ENCODE assay signal across 18 cellular contexts in the genomic region with DNA sequence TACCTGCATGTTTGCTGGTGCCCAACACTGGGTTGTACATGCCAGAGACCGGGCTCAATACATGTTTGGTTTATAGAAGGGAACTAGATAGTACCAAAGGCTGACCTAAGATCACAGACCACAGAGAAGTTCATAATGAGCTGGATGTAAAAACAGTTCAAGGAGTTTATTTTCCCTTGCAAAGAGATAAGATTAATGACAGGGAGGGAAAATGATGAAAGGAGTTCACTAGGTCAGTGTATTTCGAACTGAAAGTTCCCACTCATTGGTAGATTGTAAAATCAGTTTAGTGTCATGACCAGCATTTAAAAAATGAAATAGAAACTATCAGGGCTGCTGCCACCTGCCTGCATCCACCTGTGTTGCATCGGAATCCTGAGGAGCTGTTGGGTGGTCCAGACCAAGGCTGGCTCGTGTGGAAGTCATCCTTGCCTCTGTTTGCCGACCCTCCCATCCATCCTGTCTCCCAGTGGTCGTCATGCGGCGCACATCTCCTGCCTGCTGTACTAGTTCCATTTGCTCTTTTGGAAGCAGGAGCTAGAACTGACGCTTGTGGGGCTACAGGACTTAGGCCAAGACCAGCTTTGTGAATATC. TPM values are rescaled to one million over a fixed set of nuclear protein-coding genes. Genes with fewer than 3 reads are reported as not detected.
DNase-seq lines count a peak whose midpoint lies in the region; ATAC-seq and TF ChIP-seq lines count a peak whose summit lies in the region.
"Had no signal": no experiment of that assay in that cellular context is flagged by ENCODE, and none has a peak within 500 bp of the region (broad histone marks: within the 10 kb centered on the region; RNA-seq: fewer than 3 reads in every experiment).

No MANE protein-coding gene starts in this region.

- peaks cover 20% of the 10 kb centered on the region for H3K4me1 ChIP-seq in IMR-90 (ENCODE audit: control insufficient read depth, insufficient read depth, low read length)
- H3K4me1 ChIP-seq in liver (ENCODE audit: control insufficient read depth in 4 of 4, insufficient read depth in 4 of 4, low read length in 3 of 4): peaks cover 0 to 26% (median 8%) of the 10 kb centered on the region in 4 donors
- H3K4me1 ChIP-seq in mesendoderm (ENCODE audit: control insufficient read depth, low read depth, low read length): no peaks in the 10 kb centered on the region

- H2AFZ ChIP-seq in IMR-90 (replicated peaks; ENCODE audit: low read length, poor library complexity): no peak overlapping the region

- H3K9me3 ChIP-seq in IMR-90 (ENCODE audit: control insufficient read depth, insufficient read depth, low read length) (no peaks in the 10 kb centered on the region), liver (ENCODE audit: control insufficient read depth in 4 of 4, low read length in 3 of 4) (no peaks in the 10 kb centered on the region)

- H4K5ac ChIP-seq in IMR-90 (ENCODE audit: low read depth, low read length) (peak overlapping the region; percentile 46; the same call in 1 of the 2 replicates), mesendoderm (ENCODE audit: low read length) (no peak overlapping the region)

- no peak overlapping the region for H3K4me3 Mint-ChIP-seq in activated T-cell treated with anti-CD3 and anti-CD28 coated beads, Interleukin-2, amount 50 U/mL, for 72 hours
- H3K4me3 Mint-ChIP-seq: CD4-positive, CD25-positive, alpha-beta regulatory T cell; IgD-negative memory B cell had no signal

- H2AK5ac ChIP-seq in IMR-90 (ENCODE audit: low read depth, low read length): peak overlapping the region; percentile 31
- no peak overlapping the region for H2AK5ac ChIP-seq in mesendoderm (ENCODE audit: low read length)

- H3K27ac Mint-ChIP-seq in activated T-cell treated with anti-CD3 and anti-CD28 coated beads, Interleukin-2, amount 50 U/mL, for 72 hours: no peak overlapping the region
- H3K27ac Mint-ChIP-seq: IgD-negative memory B cell had no signal

- H3K4me1 Mint-ChIP-seq in activated T-cell treated with anti-CD3 and anti-CD28 coated beads, Interleukin-2, amount 50 U/mL, for 72 hours (ENCODE audit: low read depth): peaks cover 5% of the 10 kb centered on the region

- no peaks in the 10 kb centered on the region for H4K20me1 ChIP-seq in IMR-90 (ENCODE audit: insufficient read depth, low read length)

- peak overlapping the region in 1 of 2 experiments; percentile 28; a peak in 2 of 4 replicates for H4K8ac ChIP-seq in IMR-90 (ENCODE audit: low read depth in 2 of 2, low read length in 2 of 2)
- no peak overlapping the region for H4K8ac ChIP-seq in mesendoderm (ENCODE audit: low read depth, low read length)

- H2BK120ac ChIP-seq in IMR-90 (ENCODE audit: low read depth, low read length): peak overlapping the region; percentile 50; the same call in 1 of the 2 replicates
- no peak overlapping the region for H2BK120ac ChIP-seq in mesendoderm (ENCODE audit: low read depth, low read length)

- 0 out of 3 replicates have a peak overlapping the region, but pooled peaks have one; percentile 7 for H2BK15ac ChIP-seq in IMR-90 (ENCODE audit: low read depth, low read length)
- no peak overlapping the region for H2BK15ac ChIP-seq in mesendoderm (replicated peaks; ENCODE audit: low read depth)

- no TSS peak for BruUV-seq in IMR-90 (replicated peaks; lab: Mats Ljungman, UMichigan)

- H3K4me2 ChIP-seq in IMR-90 (ENCODE audit: low read depth, low read length): no peak overlapping the region
- no peak overlapping the region for H3K4me2 ChIP-seq in mesendoderm (ENCODE audit: low read length)

- peak overlapping the region; percentile 40; the same call in 1 of the 2 replicates for H2BK20ac ChIP-seq in IMR-90 (ENCODE audit: low read depth, low read length)

- H3K4me3 ChIP-seq in AG09309 (ENCODE audit: control insufficient read depth, low read depth, low read length): no peak overlapping the region
- H3K4me3 ChIP-seq in IMR-90 (ENCODE audit: insufficient read depth, low read depth, low read length): no peak overlapping the region
- no peak overlapping the region for H3K4me3 ChIP-seq in liver (ENCODE audit: low read depth in 1 of 3, low read length in 3 of 3)
- no peak overlapping the region for H3K4me3 ChIP-seq in mesendoderm (ENCODE audit: low read length)

- no peak overlapping the region for H3K18ac ChIP-seq in IMR-90 (ENCODE audit: low read depth, low read length)
- H3K18ac ChIP-seq in mesendoderm (ENCODE audit: low read length): no peak overlapping the region

- H3K56ac ChIP-seq in IMR-90 (ENCODE audit: extremely low read depth, insufficient read depth, low read length) (no peak overlapping the region), mesendoderm (ENCODE audit: low read length) (no peak overlapping the region)

- H3K27me3 ChIP-seq in IMR-90 (ENCODE audit: control insufficient read depth, insufficient read depth, low read length): no peaks in the 10 kb centered on the region
- no peaks in the 10 kb centered on the region for H3K27me3 ChIP-seq in liver (ENCODE audit: control insufficient read depth in 4 of 4, insufficient read depth in 4 of 4, low read length in 3 of 4)
- no peaks in the 10 kb centered on the region for H3K27me3 ChIP-seq in mesendoderm (ENCODE audit: insufficient read depth, low read length, poor library complexity)

- H4K91ac ChIP-seq in IMR-90 (ENCODE audit: insufficient read depth, low read depth, low read length): peak overlapping the region; percentile 40; the same call in 1 of the 2 replicates

- in situ Hi-C loops in IMR-90 (cut with MboI; ENCODE audit: low sequenced_read_pairs): no loop called here

- H3K79me2 ChIP-seq in mesendoderm (ENCODE audit: control insufficient read depth, insufficient read depth, low read length): no peaks in the 10 kb centered on the region

- TF ChIP-seq CTCF in AG09309 (IDR thresholded peaks at IDR 0.05; ENCODE audit: control insufficient read depth, insufficient read depth, low read depth, low read length, missing control alignments) (peak; percentile 7), IMR-90 (conservative IDR thresholded peaks at IDR 0.05; ENCODE audit: low read depth, low read length) (no peak), liver (IDR thresholded peaks at IDR 0.05; ENCODE audit: low read depth, low read length, missing input control) (peak; percentile 57)

- H2BK5ac ChIP-seq in IMR-90 (ENCODE audit: low read depth, low read length, poor library complexity, severe bottlenecking) (peak overlapping the region; percentile 73), mesendoderm (ENCODE audit: low read length) (no peak overlapping the region)

- peak overlapping the region; percentile 77 for H3K14ac ChIP-seq in IMR-90 (replicated peaks; ENCODE audit: low read depth, low read length)

- POLR2A ChIA-PET in IMR-90 (lab: Charles Lee; ENCODE audit: unreplicated experiment): interaction anchor here (1.6 kb wide), 1 partner anchor 21 kb away, joined by 8 read pairs; a partner anchor contains a TSS

- no peaks in the 10 kb centered on the region for H3K9me3 Mint-ChIP-seq in activated T-cell treated with anti-CD3 and anti-CD28 coated beads, Interleukin-2, amount 50 U/mL, for 72 hours
- H3K9me3 Mint-ChIP-seq: CD4-positive, CD25-positive, alpha-beta regulatory T cell; IgD-negative memory B cell had no signal

- no peak for TF ChIP-seq RAD21 in IMR-90 (IDR thresholded peaks at IDR 0.05; ENCODE audit: low read length)
- TF ChIP-seq RAD21 in liver (IDR thresholded peaks at IDR 0.05): peak; percentile 70 to 80

- intact Hi-C loops in IMR-90 (cut with micrococcal nuclease): loop anchor here (2.0 kb wide), 1 partner anchor 14 kb away; no protein-coding TSS in a partner anchor

- no peak for ATAC-seq in IMR-90 (ENCODE audit: low read depth)
- ATAC-seq in activated T-cell treated with anti-CD3 and anti-CD28 coated beads, Interleukin-2, amount 50 U/mL, for 72 hours (replicated peaks in 1 of 2): no peak

- peaks cover 19% of the 10 kb centered on the region for H3K9me1 ChIP-seq in IMR-90 (ENCODE audit: insufficient read depth, low read length)

- H3K4ac ChIP-seq in IMR-90 (ENCODE audit: low read depth, low read length) (peak overlapping the region; percentile 65), mesendoderm (ENCODE audit: low read depth, low read length) (no peak overlapping the region)

- peaks cover 11% of the 10 kb centered on the region for H3K36me3 ChIP-seq in IMR-90 (ENCODE audit: control insufficient read depth, insufficient read depth, low read length)
- peaks cover 0 to 3% (median 0%) of the 10 kb centered on the region in 4 donors for H3K36me3 ChIP-seq in liver (ENCODE audit: control insufficient read depth in 4 of 4, insufficient read depth in 3 of 4, low read depth in 1 of 4, low read length in 3 of 4)
- H3K36me3 ChIP-seq in mesendoderm (ENCODE audit: control insufficient read depth, insufficient read depth, low read length): peaks cover 7% of the 10 kb centered on the region

- peaks cover 0 to 1% of the 10 kb centered on the region in 2 donors for H3K36me3 Mint-ChIP-seq in activated T-cell treated with anti-CD3 and anti-CD28 coated beads, Interleukin-2, amount 50 U/mL, for 72 hours (ENCODE audit: insufficient read depth in 2 of 2)

- dilution Hi-C loops in IMR-90 (cut with HindIII; ENCODE audit: low sequenced_read_pairs, unreplicated experiment): no loop called here

- H3K79me1 ChIP-seq in IMR-90 (ENCODE audit: low read depth in 1 of 2, low read length in 2 of 2): peaks cover 9 to 52% of the 10 kb centered on the region in 2 experiments
- no peaks in the 10 kb centered on the region for H3K79me1 ChIP-seq in mesendoderm (ENCODE audit: low read length)

- no peak for TF ChIP-seq POLR2A in IMR-90 (IDR thresholded peaks at IDR 0.05; ENCODE audit: low read depth, low read length)

- CTCF ChIA-PET in IMR-90 (lab: Yijun Ruan, JAX): interaction anchor here (1.3 kb wide), 1 partner anchor 82 kb away, joined by 3 read pairs; no protein-coding TSS in a partner anchor

- peak overlapping the region; percentile 51 for H2AK9ac ChIP-seq in IMR-90 (replicated peaks; ENCODE audit: low read depth, low read length, poor library complexity)

- H3K27ac ChIP-seq in IMR-90 (ENCODE audit: insufficient read depth, low read length) (no peak overlapping the region), liver (ENCODE audit: low read depth in 1 of 2, low read length in 2 of 2) (peak overlapping the region; percentile 54 to 63), mesendoderm (ENCODE audit: low read depth, low read length) (no peak overlapping the region)

- WGBS in IMR-90 (ENCODE audit: extremely low coverage in 2 of 2, insufficient read length in 1 of 2), 2 experiments: 61% methylated on average over 5 of the region's 9 CpGs; no CpG with 5 or more reads in 1 of the 2 experiments
- WGBS in liver: 68% methylated on average over 9 of the region's 9 CpGs
- WGBS in mesendoderm (ENCODE audit: extremely low coverage, insufficient coverage, low lambda C conversion rate): no CpG with 5 or more reads among the region's 9 CpGs

- no peaks in the 10 kb centered on the region for H3K27me3 Mint-ChIP-seq in activated T-cell treated with anti-CD3 and anti-CD28 coated beads, Interleukin-2, amount 50 U/mL, for 72 hours (ENCODE audit: low read depth)
- H3K27me3 Mint-ChIP-seq: CD4-positive, CD25-positive, alpha-beta regulatory T cell; IgD-negative memory B cell had no signal

- H3K9ac ChIP-seq in IMR-90 (ENCODE audit: low read depth, low read length) (no peak overlapping the region), liver (ENCODE audit: low read depth in 1 of 2, low read length in 2 of 2) (no peak overlapping the region), mesendoderm (ENCODE audit: low read length) (no peak overlapping the region)

- DNase-seq in AG09309 (ENCODE audit: low read depth) (no peak), IMR-90 (no peak), amniotic epithelial cell (ENCODE audit: low read depth) (peak; percentile 90), HPDE6-E6E7 (ENCODE audit: extremely low spot score) (no peak), mesendoderm (no peak), dedifferentiated amniotic fluid mesenchymal stem cell (ENCODE audit: extremely low spot score) (no peak)
- no peak for DNase-seq in activated T-cell treated with anti-CD3 and anti-CD28 coated beads, Interleukin-2, amount 50 U/mL, for 72 hours
- DNase-seq: activated CD4-positive, CD25-positive, alpha-beta regulatory T cell; activated CD8-positive, alpha-beta memory T cell treated with anti-CD3 and anti-CD28 coated beads for 24 hours; activated effector memory CD4-positive, alpha-beta T cell treated with anti-CD3 and anti-CD28 coated beads, Interleukin-2, amount 50 U/mL, for 16 hours; amniotic stem cell; CD4-positive, CD25-positive, alpha-beta regulatory T cell; cerebellar nuclear complex; kidney glomerular epithelial cell; NCI-H2029 treated with DMSO at 0.1 percent for 48 hours; NCI-H524 treated with DMSO at 0.1 percent for 48 hours had no signal

- peak overlapping the region; percentile 10; the same call in 1 of the 2 replicates for H3K23ac ChIP-seq in IMR-90 (ENCODE audit: low read depth, low read length)
- no peak overlapping the region for H3K23ac ChIP-seq in mesendoderm (ENCODE audit: low read length)

RNA-seq across cellular contexts. Expression of a gene that starts 21.1 kb away (rescaled TPM):
- total RNA-seq in IMR-90 (2012; rRNA removed) (35.6 and 36.9 TPM in 2 replicates), liver (1 to 10 TPM; 2.8 to 5.1 TPM)
- polyA plus RNA-seq in IMR-90 (2012; rRNA removed) (62.7 and 75.3 TPM in 2 replicates), liver (1 to 10 TPM; 2.8 to 4.7 TPM)
- polyA plus RNA-seq in IMR-90 (2012; cell fraction: cytosol; rRNA removed): 64.9 and 68.1 TPM in 2 replicates
- polyA plus RNA-seq in IMR-90 (2012; cell fraction: nucleus; rRNA removed; ENCODE audit: low replicate concordance): 82.5 and 192 TPM in 2 replicates
- 16.0 TPM for polyA plus RNA-seq in mesendoderm (2013, experiment 1 of 2)
- polyA plus RNA-seq in mesendoderm (2013, experiment 2 of 2): 16.2 TPM
- total RNA-seq in activated T-cell treated with anti-CD3 and anti-CD28 coated beads, Interleukin-2, amount 50 U/mL, for 72 hours: 1 to 10 TPM; 5.8 to 6.0 TPM

RNA-seq across cellular contexts. Expression of a gene that starts 41.9 kb away (rescaled TPM):
- total RNA-seq in IMR-90 (2012; rRNA removed) (1.9 and 2.2 TPM in 2 replicates), liver (1 to 10 TPM; 1.3 to 2.8 TPM)
- polyA plus RNA-seq in IMR-90 (2012; rRNA removed) (1.9 and 2.2 TPM in 2 replicates), liver (1 to 10 TPM; 1.2 to 1.5 TPM)
- polyA plus RNA-seq in IMR-90 (2012; cell fraction: cytosol; rRNA removed): 1.4 and 1.5 TPM in 2 replicates
- polyA plus RNA-seq in IMR-90 (2012; cell fraction: nucleus; rRNA removed; ENCODE audit: low replicate concordance): 1.2 and 1.6 TPM in 2 replicates
- polyA plus RNA-seq in mesendoderm (2013, experiment 1 of 2): 44.1 TPM
- 45.6 TPM for polyA plus RNA-seq in mesendoderm (2013, experiment 2 of 2)
- total RNA-seq in activated T-cell treated with anti-CD3 and anti-CD28 coated beads, Interleukin-2, amount 50 U/mL, for 72 hours: 10 to 100 TPM; 11.0 to 13.1 TPM

Comparison
In these comparisons a context has a peak if more than half of its experiments do, and no peak if none do; other contexts are left out.
1. H3K27ac ChIP-seq: peak in liver (2 of 2); none in IMR-90 (single experiment) and mesendoderm (single experiment).